8 cellular contexts compared by ENCODE assay signal in genomic region chr19:15379083-15379995, GRCh38. TPM values are rescaled to one million over a fixed set of nuclear protein-coding genes. Genes with fewer than 3 reads are reported as not detected.
DNase-seq lines count a peak whose midpoint lies in the region; ATAC-seq, FAIRE-seq and TF ChIP-seq lines count a peak whose summit lies in the region.

Gene AKAP8 (minus strand): TSS chr19:15379787. CDS start chr19:15379731, 56 bp downstream.

- peak; percentile 97 to 99 (median 98) for DNase-seq in CD4-positive, CD25-positive, alpha-beta regulatory T cell
- DNase-seq in NCI-H82 (lab: John Stamatoyannopoulos, UW) (peak; percentile 100), dermis blood vessel endothelial cell (peak; percentile 99), HepG2 (ENCODE audit: low spot score) (peak; percentile 96)
- peak; percentile 96 to 97 for DNase-seq in activated CD4-positive, alpha-beta T cell treated with anti-CD3 and anti-CD28 coated beads, Interleukin-2, amount 50 U/mL, for 48 hours
- DNase-seq in stimulated activated CD4-positive, alpha-beta T cell treated with anti-CD3 and anti-CD28 coated beads, Interleukin-2, amount 100 ng/mL, for 48 hours, result peak; percentile 94 to 98

- WGBS in HepG2 (ENCODE audit: low lambda C conversion rate), result 3% methylated on average over 25 of the region's 111 CpGs

- peak; percentile 80 to 85 for TF ChIP-seq POLR2A in HepG2 (IDR thresholded peaks at IDR 0.05; ENCODE audit: insufficient read depth in 1 of 2, low read depth in 2 of 2, low read length in 2 of 2)

- peaks cover 7% of the 10 kb centered on the region for H3K36me3 ChIP-seq in CD4-positive, CD25-positive, alpha-beta regulatory T cell (ENCODE audit: control insufficient read depth, insufficient read depth, low read length)
- peaks cover 0 to 27% of the 10 kb centered on the region in 2 experiments; a peak in 2 of 5 replicates for H3K36me3 ChIP-seq in HepG2 (replicated peaks in 1 of 2; ENCODE audit: control insufficient read depth in 1 of 2, insufficient read depth in 2 of 2, low read length in 2 of 2)

- no peaks in the 10 kb centered on the region for H3K9me3 ChIP-seq in CD4-positive, CD25-positive, alpha-beta regulatory T cell (ENCODE audit: control insufficient read depth in 2 of 2, low read length in 2 of 2)
- H3K9me3 ChIP-seq in HepG2 (ENCODE audit: low read length), result no peaks in the 10 kb centered on the region

- H2AFZ ChIP-seq in HepG2 (ENCODE audit: low read length), result no peak within 1 kb of the TSS

- peaks cover 0 to 2% (median 0%) of the 10 kb centered on the region in 7 donors for H3K9me3 Mint-ChIP-seq in CD4-positive, CD25-positive, alpha-beta regulatory T cell

- H3K27me3 ChIP-seq in CD4-positive, CD25-positive, alpha-beta regulatory T cell (ENCODE audit: control insufficient read depth, insufficient read depth, low read length), result no peaks in the 10 kb centered on the region
- H3K27me3 ChIP-seq in HepG2 (ENCODE audit: control insufficient read depth in 1 of 2, insufficient read depth in 2 of 2, low read length in 2 of 2), result no peaks in the 10 kb centered on the region; a peak in 1 of 5 replicates

- no peak for TF ChIP-seq CTCF in HepG2 (CRISPR knock-in tag; IDR thresholded peaks at IDR 0.05)

- H3K36me3 Mint-ChIP-seq in CD4-positive, CD25-positive, alpha-beta regulatory T cell, result no peaks in the 10 kb centered on the region

- in situ Hi-C loops in HepG2 (cut with HindIII; ENCODE audit: extremely low pct_ligation_motif_present, low pct_unique_long_range_greater_than_20kb), result no loop called here

- no peak for FAIRE-seq in HepG2 (lab: Jason Lieb, UNC)

- peak within 1 kb of the TSS; percentile 96 to 99 (median 98) for H3K4me3 Mint-ChIP-seq in CD4-positive, CD25-positive, alpha-beta regulatory T cell

- intact Hi-C loops in HepG2 (cut with micrococcal nuclease; ENCODE audit: unreplicated experiment), result loop anchor here (5.0 to 10.0 kb wide), 3 partner anchors 33 to 95 kb away; no protein-coding TSS in a partner anchor

- peaks cover 35% of the 10 kb centered on the region for H4K20me1 ChIP-seq in HepG2 (ENCODE audit: insufficient read depth, low read length)

- peak within 1 kb of the TSS; percentile 98 for H3K27ac ChIP-seq in CD4-positive, CD25-positive, alpha-beta regulatory T cell (ENCODE audit: insufficient read depth, low read length, poor library complexity, severe bottlenecking)
- peak within 1 kb of the TSS; percentile 95 for H3K27ac ChIP-seq in HepG2 (ENCODE audit: extremely low read length, insufficient read depth, low read length)

- H3K9ac ChIP-seq in HepG2 (ENCODE audit: insufficient read depth, low read depth, low read length), result peak within 1 kb of the TSS; percentile 99

- POLR2A ChIA-PET in HepG2 (lab: Yijun Ruan, JAX), result interaction anchor here (0.6 to 3.6 kb wide), 22 partner anchors 11 to 176 kb away, joined by 3 to 67 read pairs (median 6); partner anchors contain the start of genes AKAP8L and BRD4

- peak within 1 kb of the TSS; percentile 98 for H3K4me3 ChIP-seq in CD4-positive, CD25-positive, alpha-beta regulatory T cell (ENCODE audit: low read depth, low read length)
- H3K4me3 ChIP-seq in HepG2 (replicated peaks in 1 of 3; ENCODE audit: insufficient read depth in 1 of 3, low read depth in 2 of 3, low read length in 3 of 3), result peak within 1 kb of the TSS; percentile 84 to 98 (median 91)

- TF ChIP-seq RAD21 in HepG2 (CRISPR knock-in tag; IDR thresholded peaks at IDR 0.05), result peak; percentile 10; the same call in 1 of the 2 replicates

- H3K4me1 Mint-ChIP-seq in CD4-positive, CD25-positive, alpha-beta regulatory T cell, result peaks cover 8 to 52% (median 22%) of the 10 kb centered on the region in 4 donors

- ATAC-seq in CD4-positive, CD25-positive, alpha-beta regulatory T cell (ENCODE audit: low read depth in 2 of 2), result peak; percentile 93 to 94
- ATAC-seq in GM19452 (IDR thresholded peaks at IDR 0.05; ENCODE audit: unreplicated experiment) (peak; percentile 75), HG03575 (IDR thresholded peaks at IDR 0.05; ENCODE audit: extremely low read depth, insufficient number of reproducible peaks, low FRiP score, unreplicated experiment) (peak; percentile 37), HepG2 (peak; percentile 88)

- peaks cover 47% of the 10 kb centered on the region for H3K79me2 ChIP-seq in HepG2 (ENCODE audit: insufficient read depth, low read length)

- H3K4me1 ChIP-seq in CD4-positive, CD25-positive, alpha-beta regulatory T cell (ENCODE audit: control insufficient read depth, insufficient read depth, low read length, poor library complexity, severe bottlenecking), result peaks cover 27% of the 10 kb centered on the region
- H3K4me1 ChIP-seq in HepG2 (ENCODE audit: insufficient read depth, low read length), result peaks cover 48% of the 10 kb centered on the region

- H3K4me2 ChIP-seq in HepG2 (ENCODE audit: low read depth, low read length), result peak within 1 kb of the TSS; percentile 98

- TF ChIP-seq EP300 in HepG2 (IDR thresholded peaks at IDR 0.05; ENCODE audit: low read depth in 2 of 2, low read length in 2 of 2), result peak in 1 of 2 experiments; percentile 4; a peak in 1 of 4 replicates
- no peak for TF ChIP-seq EP300 in HepG2 (CRISPR knock-in tag; IDR thresholded peaks at IDR 0.05; ENCODE audit: borderline replicate concordance)

- BruUV-seq in HepG2 (replicated peaks; lab: Mats Ljungman, UMichigan), result TSS peak; percentile 62

- peak within 1 kb of the TSS; percentile 98 to 99 (median 98) for H3K27ac Mint-ChIP-seq in CD4-positive, CD25-positive, alpha-beta regulatory T cell

- no peaks in the 10 kb centered on the region for H3K27me3 Mint-ChIP-seq in CD4-positive, CD25-positive, alpha-beta regulatory T cell

- CTCF ChIA-PET in HepG2 (lab: Yijun Ruan, JAX; ENCODE audit: low intra/inter-chr PET ratio, low total read pairs), result no interaction called here

TF ChIP-seq in HepG2, 621 proteins besides CTCF, POLR2A, EP300 and RAD21 (continues in another document):
- TF ChIP-seq SOX13 (IDR thresholded peaks at IDR 0.05) (no peak), SOX13 (CRISPR knock-in tag; conservative IDR thresholded peaks at IDR 0.05 in 1 of 2, IDR thresholded peaks at IDR 0.05 in 1 of 2) (no peak), ATAD3A (CRISPR knock-in tag; IDR thresholded peaks at IDR 0.05) (no peak), NCOR1 (IDR thresholded peaks at IDR 0.05; ENCODE audit: borderline replicate concordance, low read length) (no peak), ZFP37 (CRISPR knock-in tag; IDR thresholded peaks at IDR 0.05; ENCODE audit: borderline replicate concordance) (no peak), RBM39 (IDR thresholded peaks at IDR 0.05; ENCODE audit: low read depth, low read length, poor library complexity, severe bottlenecking) (no peak), ZNF414 (CRISPR knock-in tag; IDR thresholded peaks at IDR 0.05) (no peak), SRSF1 (optimal IDR thresholded peaks at IDR 0.05; ENCODE audit: low read depth, low read length) (no peak), ZNF264 (CRISPR knock-in tag; IDR thresholded peaks at IDR 0.05) (no peak)

RNA-seq across cellular contexts. Expression of gene AKAP8, which starts in this region (rescaled TPM):
- total RNA-seq in CD4-positive, CD25-positive, alpha-beta regulatory T cell, result 79.1 TPM
- polyA plus RNA-seq in CD4-positive, CD25-positive, alpha-beta regulatory T cell, result 10 to 100 TPM; 11.3 to 15.6 (median 13.6) TPM
- 19.9 and 24.2 TPM in 2 replicates for total RNA-seq in dermis blood vessel endothelial cell
- total RNA-seq in HepG2 (2016; rRNA removed; fragmentation: Illumina TruSeq; extraction: Trizol), result 21.2 and 22.1 TPM in 2 replicates
- 3.7 and 3.8 TPM in 2 replicates for total RNA-seq in HepG2 (2016; cell fraction: cytosol; rRNA removed; fragmentation: Illumina TruSeq; extraction: Trizol; ENCODE audit: low read depth)
- total RNA-seq in HepG2 (2016; cell fraction: insoluble cytoplasmic fraction; rRNA removed; fragmentation: Illumina TruSeq; extraction: Trizol), result 20.2 and 21.5 TPM in 2 replicates
- 9.1 and 9.4 TPM in 2 replicates for total RNA-seq in HepG2 (2016; cell fraction: membrane; rRNA removed; fragmentation: Illumina TruSeq; extraction: Trizol)
- 17.0 and 19.9 TPM in 2 replicates for total RNA-seq in HepG2 (2016; cell fraction: nucleus; rRNA removed; fragmentation: Illumina TruSeq; extraction: Trizol)
- polyA plus RNA-seq in HepG2 (2011; rRNA removed), result 15.2 and 15.9 TPM in 2 replicates
- 9.5 and 11.1 TPM in 2 replicates for polyA plus RNA-seq in HepG2 (2011; cell fraction: cytosol; rRNA removed)
- 35.3 and 39.7 TPM in 2 replicates for polyA plus RNA-seq in HepG2 (2011; cell fraction: nucleus; rRNA removed)
- polyA plus RNA-seq in HepG2 (2012), result 11.5 and 13.0 TPM in 2 replicates
- polyA plus RNA-seq in HepG2 (2016; cell fraction: cytosol; fragmentation: Illumina TruSeq; extraction: Trizol; ENCODE audit: low read depth), result 1.6 TPM in 2 replicates
- polyA plus RNA-seq in HepG2 (2016; cell fraction: insoluble cytoplasmic fraction; fragmentation: Illumina TruSeq; extraction: Trizol; ENCODE audit: low read depth), result 17.4 and 18.4 TPM in 2 replicates
- polyA plus RNA-seq in HepG2 (2016; cell fraction: membrane; fragmentation: Illumina TruSeq; extraction: Trizol; ENCODE audit: low read depth), result 3.7 and 4.6 TPM in 2 replicates
- polyA plus RNA-seq in HepG2 (2016; cell fraction: nucleus; fragmentation: Illumina TruSeq; extraction: Trizol; ENCODE audit: insufficient read depth, low read depth), result 47.6 and 49.0 TPM in 2 replicates
- 13.4 and 15.5 TPM in 2 replicates for polyA minus RNA-seq in HepG2 (2011; rRNA and poly(A)+ RNA removed; ENCODE audit: low replicate concordance)
- polyA minus RNA-seq in HepG2 (2011; cell fraction: cytosol; rRNA and poly(A)+ RNA removed), result 8.0 and 10.5 TPM in 2 replicates
- polyA minus RNA-seq in HepG2 (2011; cell fraction: nucleus; rRNA and poly(A)+ RNA removed), result 10.9 and 13.4 TPM in 2 replicates

Comparison
In these comparisons a context has a peak if more than half of its experiments do, and no peak if none do; other contexts are left out.
1. Peak in every context shown above with its lines: DNase-seq, ATAC-seq, H3K4me3 ChIP-seq and H3K27ac ChIP-seq.
2. ATAC-seq: peak in every context shown above with its lines; median percentile 94 in CD4-positive, CD25-positive, alpha-beta regulatory T cell; 88 in HepG2; 75 in GM19452; 37 in HG03575.